Comparison of ENCODE assay signal across 8 cellular contexts in the genomic region with DNA sequence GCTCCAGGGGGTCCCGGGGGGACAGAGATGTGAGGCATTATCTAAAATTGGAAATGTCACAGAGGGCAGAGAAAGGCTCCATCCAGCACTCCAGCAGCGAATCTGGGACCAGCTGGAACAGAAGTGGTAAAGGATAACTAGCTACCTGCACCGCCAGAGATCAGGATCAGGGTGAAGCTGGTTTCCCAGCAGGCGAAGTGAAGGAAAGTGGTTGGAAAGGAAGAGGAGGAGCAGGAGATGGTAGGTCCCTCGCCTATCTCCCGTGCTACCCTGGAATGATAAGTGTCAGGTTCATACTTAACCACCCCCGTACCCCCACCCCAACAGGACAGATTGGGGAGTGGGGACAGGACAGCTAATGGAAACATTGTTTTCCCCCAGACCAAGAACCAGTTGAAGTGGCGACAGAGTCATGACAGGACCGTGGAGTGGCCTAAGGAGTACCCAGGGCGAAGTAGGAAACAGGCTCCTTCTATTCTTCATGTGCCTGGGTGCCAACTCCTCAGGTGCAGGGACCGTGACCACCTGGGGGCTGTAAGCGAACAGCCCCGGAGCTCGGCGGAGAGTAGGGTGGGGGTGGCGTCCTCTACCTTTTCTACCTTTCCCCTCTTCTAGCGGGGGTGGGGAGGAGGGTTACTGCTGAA. TPM values are rescaled to one million over a fixed set of nuclear protein-coding genes. Genes with fewer than 3 reads are reported as not detected.
DNase-seq lines count a peak whose midpoint lies in the region; ATAC-seq and TF ChIP-seq lines count a peak whose summit lies in the region.

No MANE protein-coding gene starts in this region.

- no peak for TF ChIP-seq CTCF in C4-2B (conservative IDR thresholded peaks at IDR 0.05)
- no peak for TF ChIP-seq CTCF in colonic mucosa (IDR thresholded peaks at IDR 0.05)

- ATAC-seq in HG03378 (IDR thresholded peaks at IDR 0.05; ENCODE audit: unreplicated experiment) (no peak), HG03095 (IDR thresholded peaks at IDR 0.05; ENCODE audit: unreplicated experiment) (no peak), HG02759 (IDR thresholded peaks at IDR 0.05; ENCODE audit: unreplicated experiment) (no peak)

- H3K27ac ChIP-seq in C4-2B (peak overlapping the region; percentile 84), colonic mucosa (peak overlapping the region; percentile 83), muscle layer of duodenum (ENCODE audit: low read length) (peak overlapping the region; percentile 96)

- no peak for DNase-seq in Jurkat, Clone E6-1 (ENCODE audit: low read depth, low spot score)
- DNase-seq in colonic mucosa (no peak), D341Med (ENCODE audit: low spot score) (no peak)

- intact Hi-C loops in colonic mucosa (cut with DNase I), result no loop called here

- H3K27me3 ChIP-seq in colonic mucosa (no peaks in the 10 kb centered on the region), muscle layer of duodenum (ENCODE audit: low read depth, low read length) (no peaks in the 10 kb centered on the region)

- peak overlapping the region; percentile 81 to 97 for H3K9ac ChIP-seq in colonic mucosa (ENCODE audit: low read depth in 2 of 2, low read length in 2 of 2)

- peaks cover 4% of the 10 kb centered on the region for H3K4me1 ChIP-seq in colonic mucosa
- peaks cover 21 to 24% of the 10 kb centered on the region in 2 donors for H3K4me1 ChIP-seq in muscle layer of duodenum (ENCODE audit: control insufficient read depth in 1 of 2, insufficient read depth in 2 of 2, low read length in 2 of 2)

- peaks cover 8% of the 10 kb centered on the region for H3K36me3 ChIP-seq in colonic mucosa
- peaks cover 34 to 39% of the 10 kb centered on the region in 2 donors for H3K36me3 ChIP-seq in muscle layer of duodenum (ENCODE audit: control insufficient read depth in 1 of 2, insufficient read depth in 2 of 2, low read length in 2 of 2)

- H3K9me3 ChIP-seq in colonic mucosa, result no peaks in the 10 kb centered on the region
- no peaks in the 10 kb centered on the region for H3K9me3 ChIP-seq in muscle layer of duodenum (ENCODE audit: control insufficient read depth in 1 of 2, low read length in 2 of 2)

- H3K4me3 ChIP-seq in Jurkat, Clone E6-1 (ENCODE audit: low read length), result peak overlapping the region; percentile 94
- H3K4me3 ChIP-seq in colonic mucosa, result peak overlapping the region; percentile 83
- peak overlapping the region; percentile 72 to 95 for H3K4me3 ChIP-seq in muscle layer of duodenum (ENCODE audit: low read depth in 1 of 2, low read length in 2 of 2)

RNA-seq across cellular contexts. Expression of a gene that starts 0.7 kb away (rescaled TPM):
- 51.5 TPM for polyA plus RNA-seq in Jurkat, Clone E6-1 (2012; ENCODE audit: insufficient read depth, insufficient read length)
- total RNA-seq in colonic mucosa, result 10 to 100 TPM; 30.3 to 34.8 TPM

RNA-seq across cellular contexts. Expression of a gene that starts 10.4 kb away (rescaled TPM):
- 14.6 TPM for polyA plus RNA-seq in Jurkat, Clone E6-1 (2012; ENCODE audit: insufficient read depth, insufficient read length)
- total RNA-seq in colonic mucosa, result 10 to 100 TPM; 13.4 to 14.3 TPM

RNA-seq across cellular contexts. Expression of a gene that starts 17.3 kb away (rescaled TPM):
- polyA plus RNA-seq in Jurkat, Clone E6-1 (2012; ENCODE audit: insufficient read depth, insufficient read length), result 48.7 TPM
- 10 to 100 TPM; 20.8 to 29.0 TPM for total RNA-seq in colonic mucosa

RNA-seq across cellular contexts. Expression of a gene that starts 22.3 kb away (rescaled TPM):
- not detected for polyA plus RNA-seq in Jurkat, Clone E6-1 (2012; ENCODE audit: insufficient read depth, insufficient read length)
- 10 to 100 TPM in 1 of 2 donors, under 1 TPM in 1; 0.57 to 14.0 TPM for total RNA-seq in colonic mucosa

RNA-seq across cellular contexts. Expression of a gene that starts 22.8 kb away (rescaled TPM):
- 300 TPM for polyA plus RNA-seq in Jurkat, Clone E6-1 (2012; ENCODE audit: insufficient read depth, insufficient read length)
- 100 to 1,000 TPM in 1 of 2 donors, 10 to 100 TPM in 1; 94.2 to 111 TPM for total RNA-seq in colonic mucosa
